Comparison of ENCODE assay signal across 14 cellular contexts in the genomic region with DNA sequence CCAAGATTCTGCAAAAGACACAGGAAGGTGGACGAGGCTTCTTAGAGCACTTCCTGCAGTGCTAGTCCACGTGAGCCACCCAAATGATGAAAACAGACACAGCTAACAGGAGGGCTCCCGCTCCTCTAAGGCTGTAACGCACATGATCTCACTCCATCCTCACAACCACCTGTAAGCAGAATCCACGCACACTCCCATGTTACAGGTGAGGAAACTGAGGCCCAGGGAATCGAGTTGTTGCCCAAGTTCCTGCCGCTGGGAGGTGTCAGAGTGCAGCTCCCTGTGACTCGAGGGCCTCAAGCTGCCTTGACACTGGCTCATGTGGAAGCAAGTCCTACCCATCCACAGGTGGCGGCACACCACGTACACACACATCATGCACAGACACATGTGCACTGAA. TPM values are rescaled to one million over a fixed set of nuclear protein-coding genes. Genes with fewer than 3 reads are reported as not detected.
DNase-seq lines count a peak whose midpoint lies in the region; ATAC-seq, FAIRE-seq and TF ChIP-seq lines count a peak whose summit lies in the region.
"Had no signal": no experiment of that assay in that cellular context is flagged by ENCODE, and none has a peak within 500 bp of the region (broad histone marks: within the 10 kb centered on the region; RNA-seq: fewer than 3 reads in every experiment).

No MANE protein-coding gene starts in this region.

- H3K4me1 Mint-ChIP-seq in T-helper 2 cell treated with Interferon-gamma antibody and Interleukin-4, amounts not matched to agents 5 μg/mL and 100 μg/mL, for 36 hours (ENCODE audit: low read depth), result peaks cover 41% of the 10 kb centered on the region
- H3K4me1 Mint-ChIP-seq in activated naive CD8-positive, alpha-beta T cell treated with anti-CD3 and anti-CD28 coated beads for 36 hours, result peaks cover 68% of the 10 kb centered on the region
- peaks cover 64% of the 10 kb centered on the region for H3K4me1 Mint-ChIP-seq in nephron progenitor cell
- H3K4me1 Mint-ChIP-seq in stimulated activated memory B cell treated with anti-CD40 and anti-IgM and Interleukin-4, amounts not matched to agents 10 μg/mL and 1 μg/mL and 100 μg/mL, for 72 hours, result peaks cover 68% of the 10 kb centered on the region

- H3K27me3 ChIP-seq in GM23248 (replicated peaks; ENCODE audit: insufficient read depth), result no peaks in the 10 kb centered on the region
- H3K27me3 ChIP-seq: suprapubic skin had no signal

- no peak overlapping the region for H3K9ac ChIP-seq in GM23248

- in situ Hi-C loops in GM23248 (cut with MboI), result no loop called here

- no peaks in the 10 kb centered on the region for H3K9me2 ChIP-seq in GM23248 (ENCODE audit: insufficient read depth)

- H2AFZ ChIP-seq in GM23248, result no peak overlapping the region

- H3K27ac Mint-ChIP-seq in T-helper 2 cell treated with Interferon-gamma antibody and Interleukin-4, amounts not matched to agents 5 μg/mL and 100 μg/mL, for 36 hours, result no peak overlapping the region
- peak overlapping the region; percentile 90 for H3K27ac Mint-ChIP-seq in activated naive CD8-positive, alpha-beta T cell treated with anti-CD3 and anti-CD28 coated beads for 36 hours
- no peak overlapping the region for H3K27ac Mint-ChIP-seq in nephron progenitor cell
- H3K27ac Mint-ChIP-seq in stimulated activated memory B cell treated with anti-CD40 and anti-IgM and Interleukin-4, amounts not matched to agents 10 μg/mL and 1 μg/mL and 100 μg/mL, for 72 hours, result no peak overlapping the region

- H3K36me3 Mint-ChIP-seq in T-helper 2 cell treated with Interferon-gamma antibody and Interleukin-4, amounts not matched to agents 5 μg/mL and 100 μg/mL, for 36 hours (ENCODE audit: low read depth), result peaks cover 6% of the 10 kb centered on the region
- peaks cover 9% of the 10 kb centered on the region for H3K36me3 Mint-ChIP-seq in activated naive CD8-positive, alpha-beta T cell treated with anti-CD3 and anti-CD28 coated beads for 36 hours
- H3K36me3 Mint-ChIP-seq in nephron progenitor cell (ENCODE audit: low read depth), result no peaks in the 10 kb centered on the region
- peaks cover 9% of the 10 kb centered on the region for H3K36me3 Mint-ChIP-seq in stimulated activated memory B cell treated with anti-CD40 and anti-IgM and Interleukin-4, amounts not matched to agents 10 μg/mL and 1 μg/mL and 100 μg/mL, for 72 hours

- WGBS in GM23248 (ENCODE audit: low coverage in 1 of 2, low lambda C conversion rate in 2 of 2, missing lambda C conversion rate in 2 of 2), 2 experiments, result 87 to 88% methylated on average over 10 of the region's 10 CpGs

- H3K4me2 ChIP-seq in GM23248 (ENCODE audit: unreplicated experiment), result no peak overlapping the region

- ATAC-seq in stimulated activated memory B cell treated with anti-CD40 and anti-IgM and Interleukin-4, amounts not matched to agents 10 μg/mL and 1 μg/mL and 100 μg/mL, for 72 hours, result no peak

- no peaks in the 10 kb centered on the region for H3K4me1 ChIP-seq in GM23248 (ENCODE audit: insufficient read depth)

- no peak for TF ChIP-seq POLR2A in GM12892 (IDR thresholded peaks at IDR 0.05; ENCODE audit: low read depth, low read length)

- no peaks in the 10 kb centered on the region for H3F3A ChIP-seq in GM23248 (ENCODE audit: insufficient read depth)

- H3K9me3 Mint-ChIP-seq in T-helper 2 cell treated with Interferon-gamma antibody and Interleukin-4, amounts not matched to agents 5 μg/mL and 100 μg/mL, for 36 hours, result no peaks in the 10 kb centered on the region
- no peaks in the 10 kb centered on the region for H3K9me3 Mint-ChIP-seq in activated naive CD8-positive, alpha-beta T cell treated with anti-CD3 and anti-CD28 coated beads for 36 hours
- H3K9me3 Mint-ChIP-seq in nephron progenitor cell, result no peaks in the 10 kb centered on the region
- H3K9me3 Mint-ChIP-seq in stimulated activated memory B cell treated with anti-CD40 and anti-IgM and Interleukin-4, amounts not matched to agents 10 μg/mL and 1 μg/mL and 100 μg/mL, for 72 hours, result no peaks in the 10 kb centered on the region

- no peaks in the 10 kb centered on the region for H3K27me3 Mint-ChIP-seq in T-helper 2 cell treated with Interferon-gamma antibody and Interleukin-4, amounts not matched to agents 5 μg/mL and 100 μg/mL, for 36 hours (ENCODE audit: low read depth)
- no peaks in the 10 kb centered on the region for H3K27me3 Mint-ChIP-seq in activated naive CD8-positive, alpha-beta T cell treated with anti-CD3 and anti-CD28 coated beads for 36 hours
- H3K27me3 Mint-ChIP-seq in nephron progenitor cell (ENCODE audit: low read depth, poor library complexity), result peaks cover 8% of the 10 kb centered on the region
- no peaks in the 10 kb centered on the region for H3K27me3 Mint-ChIP-seq in stimulated activated memory B cell treated with anti-CD40 and anti-IgM and Interleukin-4, amounts not matched to agents 10 μg/mL and 1 μg/mL and 100 μg/mL, for 72 hours

- no peaks in the 10 kb centered on the region; the same call in 1 of the 2 replicates for H4K20me1 ChIP-seq in GM23248 (ENCODE audit: insufficient read depth)

- no peak for DNase-seq in T-helper 2 cell treated with Interferon-gamma antibody and Interleukin-4, amounts not matched to agents 5 μg/mL and 100 μg/mL, for 36 hours (ENCODE audit: low spot score)
- DNase-seq in T-helper 2 cell (no peak), GM12892 (ENCODE audit: insufficient read length) (no peak), nephron progenitor cell (no peak), GM23248 (no peak)
- DNase-seq in activated naive CD8-positive, alpha-beta T cell treated with anti-CD3 and anti-CD28 coated beads for 36 hours, result no peak
- no peak for DNase-seq in activated effector memory CD4-positive, alpha-beta T cell treated with Interleukin-2 at 50 U/mL for 16 hours
- DNase-seq: activated T-cell treated with anti-CD3 and anti-CD28 coated beads, Interleukin-2, amount 50 U/mL, for 1 hour; Calu3; glutamatergic neuron; retina had no signal

- H3K79me2 ChIP-seq in GM23248 (ENCODE audit: insufficient read depth), result no peaks in the 10 kb centered on the region; the same call in 1 of the 2 replicates

- no peaks in the 10 kb centered on the region for H3K36me3 ChIP-seq in GM23248 (ENCODE audit: low read depth)
- H3K36me3 ChIP-seq: suprapubic skin had no signal

- TF ChIP-seq CTCF in nephron progenitor cell (IDR thresholded peaks at IDR 0.05), result no peak

- no peak overlapping the region for H3K27ac ChIP-seq in GM23248
- H3K27ac ChIP-seq: suprapubic skin had no signal

- FAIRE-seq in GM12892 (lab: Jason Lieb, UNC), result peak; percentile 75
- FAIRE-seq: endometrium had no signal

- no peak overlapping the region for H3K4me3 ChIP-seq in GM23248
- H3K4me3 ChIP-seq: suprapubic skin had no signal

- H3K9me3 ChIP-seq in GM23248 (ENCODE audit: low read depth), result no peaks in the 10 kb centered on the region
- H3K9me3 ChIP-seq: suprapubic skin had no signal

- H3K4me3 Mint-ChIP-seq in T-helper 2 cell treated with Interferon-gamma antibody and Interleukin-4, amounts not matched to agents 5 μg/mL and 100 μg/mL, for 36 hours, result peak overlapping the region; percentile 39
- H3K4me3 Mint-ChIP-seq in activated naive CD8-positive, alpha-beta T cell treated with anti-CD3 and anti-CD28 coated beads for 36 hours, result peak overlapping the region; percentile 61
- peak overlapping the region; percentile 49 for H3K4me3 Mint-ChIP-seq in nephron progenitor cell
- H3K4me3 Mint-ChIP-seq in stimulated activated memory B cell treated with anti-CD40 and anti-IgM and Interleukin-4, amounts not matched to agents 10 μg/mL and 1 μg/mL and 100 μg/mL, for 72 hours, result no peak overlapping the region

RNA-seq across cellular contexts. Expression of gene DNMT3A, which starts 4.4 kb away (rescaled TPM):
- polyA plus RNA-seq in GM12892 (2012; ENCODE audit: missing spikeins), result 16.1 TPM
- total RNA-seq in activated naive CD8-positive, alpha-beta T cell treated with anti-CD3 and anti-CD28 coated beads for 36 hours, result 10 to 100 TPM; 90.7 to 92.2 TPM
- 7.1 and 18.4 TPM in 2 replicates for total RNA-seq in GM23248 (2014; rRNA removed; shearing (Covaris generic))
- polyA plus RNA-seq in GM23248 (2016; fragmentation: Nextera tagmentation; extraction: Ambion mirVana), result 2.5 TPM in 2 replicates
